In genomic region chr10:84367256-84367655, GRCh38 we compare ENCODE assay signal across 30 cellular contexts.
"Had no signal": no experiment of that assay in that cellular context is flagged by ENCODE, and none has a peak within 500 bp of the region (broad histone marks: within the 10 kb centered on the region; RNA-seq: fewer than 3 reads in every experiment).

No MANE protein-coding gene starts in this region.

- H3K9me3 ChIP-seq: ascending aorta, body of pancreas, MG63 had no signal

- H3K4me3 Mint-ChIP-seq: activated B cell treated with CpG ODN at 0.5 μM for 24 hours; activated CD4-positive, alpha-beta T cell treated with anti-CD3 and anti-CD28 coated beads, Interleukin-2, amount 10 ng/mL, durations not matched to agents 24 days and 14 days; activated CD8-positive, alpha-beta memory T cell treated with anti-CD3 and anti-CD28 coated beads, Interleukin-2, amount 10 ng/mL, durations not matched to agents 7 days and 5 days; activated naive CD4-positive, alpha-beta T cell treated with anti-CD3 and anti-CD28 coated beads, Interleukin-2, amount 10 ng/mL, durations not matched to agents 7 days and 5 days; activated T-cell treated with anti-CD3 and anti-CD28 coated beads, Interleukin-2, amount 50 U/mL, for 24 hours; activated T-helper 17 cell treated with anti-CD3 and anti-CD28 coated beads, Interleukin-2, amount 50 U/mL, for 72 hours; T-helper 1 cell treated with Interleukin-12 subunit alpha and Interleukin-12 subunit beta and Interleukin-4 antibody, amounts not matched to agents 30 μg/mL and 1 μg/mL, for 36 hours had no signal

- H3K27me3 Mint-ChIP-seq: activated B cell treated with CpG ODN at 0.5 μM for 24 hours; activated CD4-positive, alpha-beta T cell treated with anti-CD3 and anti-CD28 coated beads, Interleukin-2, amount 10 ng/mL, durations not matched to agents 24 days and 14 days; activated CD8-positive, alpha-beta memory T cell treated with anti-CD3 and anti-CD28 coated beads, Interleukin-2, amount 10 ng/mL, durations not matched to agents 7 days and 5 days; activated naive CD4-positive, alpha-beta T cell treated with anti-CD3 and anti-CD28 coated beads, Interleukin-2, amount 10 ng/mL, durations not matched to agents 7 days and 5 days; activated T-cell treated with anti-CD3 and anti-CD28 coated beads, Interleukin-2, amount 50 U/mL, for 24 hours; activated T-helper 17 cell treated with anti-CD3 and anti-CD28 coated beads, Interleukin-2, amount 50 U/mL, for 72 hours had no signal

- H3K27me3 ChIP-seq: ascending aorta, body of pancreas, MG63 had no signal

- ATAC-seq: activated CD8-positive, alpha-beta memory T cell treated with anti-CD3 and anti-CD28 coated beads, Interleukin-2, amount 10 ng/mL, durations not matched to agents 7 days and 5 days; activated T-helper 17 cell treated with anti-CD3 and anti-CD28 coated beads, Interleukin-2, amount 50 U/mL, for 72 hours; body of pancreas; Panc1 had no signal

- H3K27ac Mint-ChIP-seq: activated B cell treated with CpG ODN at 0.5 μM for 24 hours; activated CD4-positive, alpha-beta T cell treated with anti-CD3 and anti-CD28 coated beads, Interleukin-2, amount 10 ng/mL, durations not matched to agents 24 days and 14 days; activated CD8-positive, alpha-beta memory T cell treated with anti-CD3 and anti-CD28 coated beads, Interleukin-2, amount 10 ng/mL, durations not matched to agents 7 days and 5 days; activated naive CD4-positive, alpha-beta T cell treated with anti-CD3 and anti-CD28 coated beads, Interleukin-2, amount 10 ng/mL, durations not matched to agents 7 days and 5 days; activated T-helper 17 cell treated with anti-CD3 and anti-CD28 coated beads, Interleukin-2, amount 50 U/mL, for 72 hours; T-helper 1 cell treated with Interleukin-12 subunit alpha and Interleukin-12 subunit beta and Interleukin-4 antibody, amounts not matched to agents 30 μg/mL and 1 μg/mL, for 36 hours had no signal

- DNase-seq: activated B cell treated with CpG ODN at 0.5 μM for 24 hours; activated CD4-positive, alpha-beta T cell treated with anti-CD3 and anti-CD28 coated beads for 1 hour; activated CD4-positive, alpha-beta T cell treated with anti-CD3 and anti-CD28 coated beads, Interleukin-2, amount 10 ng/mL, durations not matched to agents 24 days and 14 days; activated CD4-positive, alpha-beta T cell treated with anti-CD3 and anti-CD28 coated beads, Interleukin-2, amount 50 U/mL, for 48 hours; activated CD8-positive, alpha-beta memory T cell treated with anti-CD3 and anti-CD28 coated beads, Interleukin-2, amount 10 ng/mL, durations not matched to agents 7 days and 5 days; activated gamma-delta T cell; activated naive CD4-positive, alpha-beta T cell treated with anti-CD3 and anti-CD28 coated beads, Interleukin-2, amount 10 ng/mL, durations not matched to agents 7 days and 5 days; activated T-cell treated with anti-CD3 and anti-CD28 coated beads, Interleukin-2, amount 50 U/mL, for 24 hours; amniotic stem cell; body of pancreas; central memory CD4-positive, alpha-beta T cell; MG63; MV-4-11; NCI-H1105; NCI-H1436; NCI-H1694 treated with DMSO at 0.1 percent for 48 hours; NCI-H2029 treated with DMSO at 0.1 percent for 48 hours; NCI-H345; NCI-H510A; NCI-H526 treated with DMSO at 0.1 percent for 48 hours; NCI-H82; NK-92 treated with Interleukin-12 subunit alpha and Interleukin-12 subunit beta, amount 100 ng/mL, for 24 hours; OCI-M1; SHP77 treated with DMSO at 0.1 percent for 48 hours; T-helper 9 cell had no signal

- H3K27ac ChIP-seq: ascending aorta, body of pancreas, RWPE1 had no signal

- H3K9me3 Mint-ChIP-seq: activated CD4-positive, alpha-beta T cell treated with anti-CD3 and anti-CD28 coated beads, Interleukin-2, amount 10 ng/mL, durations not matched to agents 24 days and 14 days; activated naive CD4-positive, alpha-beta T cell treated with anti-CD3 and anti-CD28 coated beads, Interleukin-2, amount 10 ng/mL, durations not matched to agents 7 days and 5 days; activated T-helper 17 cell treated with anti-CD3 and anti-CD28 coated beads, Interleukin-2, amount 50 U/mL, for 72 hours; T-helper 1 cell treated with Interleukin-12 subunit alpha and Interleukin-12 subunit beta and Interleukin-4 antibody, amounts not matched to agents 30 μg/mL and 1 μg/mL, for 36 hours had no signal

- H3K4me3 ChIP-seq: ascending aorta, body of pancreas, MG63 had no signal
